In genomic region chr10:113780681-113781250, GRCh38 we compare ENCODE assay signal across 18 cellular contexts. TPM values are rescaled to one million over a fixed set of nuclear protein-coding genes. Genes with fewer than 3 reads are reported as not detected.
DNase-seq lines count a peak whose midpoint lies in the region; ATAC-seq and TF ChIP-seq lines count a peak whose summit lies in the region.
"Had no signal": no experiment of that assay in that cellular context is flagged by ENCODE, and none has a peak within 500 bp of the region (broad histone marks: within the 10 kb centered on the region; RNA-seq: fewer than 3 reads in every experiment).

No MANE protein-coding gene starts in this region.

- in situ Hi-C loops in GM13976 (cut with MboI; ENCODE audit: low sequenced_read_pairs, unreplicated experiment): loop anchor here (10.0 kb wide), 1 partner anchor 76 kb away; no protein-coding TSS in a partner anchor

- no peaks in the 10 kb centered on the region for H3K79me2 ChIP-seq in DND-41 (ENCODE audit: insufficient read depth, low read length)

- H3K9me3 ChIP-seq in DND-41 (ENCODE audit: insufficient read depth, low read length, severe bottlenecking): no peaks in the 10 kb centered on the region
- H3K9me3 ChIP-seq: ascending aorta, BLaER1, uterus had no signal

- DNase-seq in DND-41 (no peak), HFFc6 (no peak), dermis blood vessel endothelial cell (peak; percentile 25), nucleus accumbens (lab: John Stamatoyannopoulos, UW) (peak in 35 of 56 donors; percentile 6 to 68 (median 31)), NCI-H82 (lab: John Stamatoyannopoulos, UW) (no peak), SHP77 treated with DMSO at 0.1 percent for 48 hours (lab: John Stamatoyannopoulos, UW) (no peak), GM13976 (ENCODE audit: low spot score) (no peak)
- DNase-seq in stimulated activated CD4-positive, alpha-beta T cell treated with anti-CD3 and anti-CD28 coated beads, Interleukin-15, amount 100 ng/mL, for 24 hours: no peak
- DNase-seq: activated CD4-positive, alpha-beta T cell treated with anti-CD3 and anti-CD28 coated beads, Interleukin-2, amount 10 ng/mL, durations not matched to agents 7 days and 5 days; immature natural killer cell; MM.1S; stimulated activated CD4-positive, alpha-beta T cell treated with anti-CD3 and anti-CD28 coated beads, Interleukin-1b, Interleukin-23, amount 100 ng/mL, for 48 hours; uterus had no signal

- no peaks in the 10 kb centered on the region for H3K9me3 Mint-ChIP-seq in HFFc6
- H3K9me3 Mint-ChIP-seq: activated CD4-positive, alpha-beta T cell treated with anti-CD3 and anti-CD28 coated beads, Interleukin-2, amount 10 ng/mL, durations not matched to agents 7 days and 5 days; activated T-helper 17 cell treated with anti-CD3 and anti-CD28 coated beads, Interleukin-2, amount 50 U/mL, for 72 hours; immature natural killer cell had no signal

- H3K27me3 ChIP-seq in DND-41 (ENCODE audit: insufficient read depth, low read length, poor library complexity): peaks cover 3% of the 10 kb centered on the region
- H3K27me3 ChIP-seq: ascending aorta, BLaER1, uterus had no signal

- no peak overlapping the region for H3K27ac Mint-ChIP-seq in HFFc6
- H3K27ac Mint-ChIP-seq: activated CD4-positive, alpha-beta T cell treated with anti-CD3 and anti-CD28 coated beads, Interleukin-2, amount 10 ng/mL, durations not matched to agents 7 days and 5 days; activated T-helper 17 cell treated with anti-CD3 and anti-CD28 coated beads, Interleukin-2, amount 50 U/mL, for 72 hours; immature natural killer cell had no signal

- no peak for ATAC-seq in DND-41 (ENCODE audit: insufficient read depth, low read depth)
- ATAC-seq: activated T-helper 17 cell treated with anti-CD3 and anti-CD28 coated beads, Interleukin-2, amount 50 U/mL, for 72 hours had no signal

- no peaks in the 10 kb centered on the region for H3K36me3 ChIP-seq in DND-41 (ENCODE audit: insufficient read depth, low read length)
- H3K36me3 ChIP-seq: ascending aorta, BLaER1, uterus had no signal

- no peak overlapping the region for H3K4me3 ChIP-seq in DND-41 (ENCODE audit: low read depth in 1 of 2, low read length in 2 of 2)
- H3K4me3 ChIP-seq: ascending aorta, BLaER1, uterus had no signal

- H2AFZ ChIP-seq in DND-41 (ENCODE audit: low read depth, low read length): no peak overlapping the region

- no peaks in the 10 kb centered on the region for H4K20me1 ChIP-seq in DND-41 (ENCODE audit: insufficient read depth, low read length)
- H4K20me1 ChIP-seq: BLaER1 had no signal

- H3K4me3 Mint-ChIP-seq in HFFc6: no peak overlapping the region
- H3K4me3 Mint-ChIP-seq: activated CD4-positive, alpha-beta T cell treated with anti-CD3 and anti-CD28 coated beads, Interleukin-2, amount 10 ng/mL, durations not matched to agents 7 days and 5 days; activated T-helper 17 cell treated with anti-CD3 and anti-CD28 coated beads, Interleukin-2, amount 50 U/mL, for 72 hours; immature natural killer cell had no signal

- no peaks in the 10 kb centered on the region for H3K36me3 Mint-ChIP-seq in HFFc6 (ENCODE audit: low read depth)
- H3K36me3 Mint-ChIP-seq: immature natural killer cell had no signal

- peaks cover 25% of the 10 kb centered on the region for H3K4me1 Mint-ChIP-seq in HFFc6 (ENCODE audit: low read depth)
- H3K4me1 Mint-ChIP-seq: activated CD4-positive, alpha-beta T cell treated with anti-CD3 and anti-CD28 coated beads, Interleukin-2, amount 10 ng/mL, durations not matched to agents 7 days and 5 days; immature natural killer cell had no signal

- H3K4me2 ChIP-seq in DND-41 (ENCODE audit: insufficient read depth, low read length): no peak overlapping the region
- H3K4me2 ChIP-seq: BLaER1 had no signal

- TF ChIP-seq CTCF in DND-41 (IDR thresholded peaks at IDR 0.05; ENCODE audit: borderline replicate concordance, extremely low read depth, low read length, poor library complexity, severe bottlenecking) (peak; percentile 28), HFFc6 (IDR thresholded peaks at IDR 0.05) (peak; percentile 58; the same call in 1 of the 2 replicates), GM13976 (IDR thresholded peaks at IDR 0.05; ENCODE audit: borderline replicate concordance, control extremely low read depth, extremely low read depth, insufficient read depth, missing control alignments) (no peak)

- H3K27ac ChIP-seq in DND-41 (ENCODE audit: low read length): no peak overlapping the region
- H3K27ac ChIP-seq: ascending aorta, BLaER1, uterus had no signal

- peaks cover 20% of the 10 kb centered on the region for H3K27me3 Mint-ChIP-seq in HFFc6 (ENCODE audit: insufficient read depth)

- H3K9ac ChIP-seq in DND-41 (ENCODE audit: low read depth, low read length): no peak overlapping the region
- H3K9ac ChIP-seq: BLaER1 had no signal

- no peaks in the 10 kb centered on the region for H3K4me1 ChIP-seq in DND-41 (ENCODE audit: insufficient read depth, low read length)
- H3K4me1 ChIP-seq: ascending aorta, BLaER1, uterus had no signal

RNA-seq across cellular contexts. Expression of gene PLEKHS1, which starts 29.3 kb away (rescaled TPM):
- total RNA-seq in HFFc6 (2021; fragmentation: NEBNext Ultra II Directional; extraction: Animal tissue kit (Norgen Biotek cat#: 25700)): under 1 TPM in 1 of 6 experiments, not detected in 5; 0.05 TPM
- total RNA-seq in dermis blood vessel endothelial cell: not detected in 2 replicates
- total RNA-seq: activated T-helper 17 cell treated with anti-CD3 and anti-CD28 coated beads, Interleukin-2, amount 50 U/mL, for 72 hours; ascending aorta; dermis microvascular lymphatic vessel endothelial cell; posterior vena cava had no signal

Comparison
In these comparisons a context has a peak if more than half of its experiments do, and no peak if none do; other contexts are left out.
1. DNase-seq: peak in dermis blood vessel endothelial cell (single experiment) and nucleus accumbens (35 of 56); none in DND-41 (single experiment), HFFc6 (single experiment), stimulated activated CD4-positive, alpha-beta T cell treated with anti-CD3 and anti-CD28 coated beads, Interleukin-15, amount 100 ng/mL, for 24 hours (single experiment), NCI-H82 (single experiment), SHP77 treated with DMSO at 0.1 percent for 48 hours (single experiment) and GM13976 (single experiment).